In genomic region chr5:77630246-77631165, GRCh38 we compare ENCODE assay signal across 7 cellular contexts. TPM values are rescaled to one million over a fixed set of nuclear protein-coding genes. Genes with fewer than 3 reads are reported as not detected.
DNase-seq lines count a peak whose midpoint lies in the region; ATAC-seq and TF ChIP-seq lines count a peak whose summit lies in the region.

No MANE protein-coding gene starts in this region.

- intact Hi-C loops in PC-3 (cut with micrococcal nuclease): no loop called here

- H3K4me2 ChIP-seq in PC-3 (ENCODE audit: low read length): peak overlapping the region; percentile 82

- H3K9ac ChIP-seq in PC-3 (ENCODE audit: low read length) (no peak overlapping the region), liver (ENCODE audit: low read depth in 1 of 2, low read length in 2 of 2) (no peak overlapping the region)

- no peaks in the 10 kb centered on the region for H3K9me2 ChIP-seq in PC-3 (replicated peaks; ENCODE audit: low read length)

- no peaks in the 10 kb centered on the region for H3F3A ChIP-seq in PC-3 (ENCODE audit: low read length, unreplicated experiment)

- H3K27me3 ChIP-seq in HL-60 (ENCODE audit: insufficient read depth, poor library complexity, severe bottlenecking) (peaks cover 8% of the 10 kb centered on the region), PC-3 (ENCODE audit: low read length) (peaks cover 28% of the 10 kb centered on the region), liver (ENCODE audit: control insufficient read depth in 4 of 4, insufficient read depth in 4 of 4, low read length in 3 of 4) (peaks cover 6 to 53% (median 31%) of the 10 kb centered on the region in 4 donors)

- H3K27ac ChIP-seq in HL-60 (replicated peaks) (no peak overlapping the region), PC-3 (ENCODE audit: low read length) (no peak overlapping the region), liver (ENCODE audit: low read depth in 1 of 2, low read length in 2 of 2) (no peak overlapping the region)

- no peaks in the 10 kb centered on the region for H3K79me2 ChIP-seq in PC-3 (ENCODE audit: low read length)

- CTCF ChIA-PET in GM10248 (lab: Yijun Ruan, JAX): interaction anchor here (0.8 to 2.1 kb wide), 12 partner anchors 8 to 664 kb away, joined by 3 to 14 read pairs (median 4); partner anchors contain the start of gene AP3B1
- CTCF ChIA-PET in PC-3 (lab: Charles Lee): interaction anchor here (0.5 to 0.7 kb wide), 2 partner anchors 140 to 1924 kb away, joined by 3 to 7 read pairs; no protein-coding TSS in a partner anchor

- H3K36me3 ChIP-seq in PC-3 (ENCODE audit: low read depth, low read length): no peaks in the 10 kb centered on the region
- H3K36me3 ChIP-seq in liver (ENCODE audit: control insufficient read depth in 4 of 4, insufficient read depth in 3 of 4, low read depth in 1 of 4, low read length in 3 of 4): no peaks in the 10 kb centered on the region

- no peaks in the 10 kb centered on the region for H3K9me3 ChIP-seq in PC-3 (ENCODE audit: low read length)
- peaks cover 0 to 28% (median 4%) of the 10 kb centered on the region in 4 donors for H3K9me3 ChIP-seq in liver (ENCODE audit: control insufficient read depth in 4 of 4, low read length in 3 of 4)

- H3K4me3 ChIP-seq in HL-60 (replicated peaks; ENCODE audit: insufficient read depth, low read length) (peak overlapping the region; percentile 52), PC-3 (ENCODE audit: low read length) (peak overlapping the region; percentile 70), liver (ENCODE audit: low read depth in 1 of 3, low read length in 3 of 3) (peak overlapping the region in 2 of 3 donors; percentile 17 to 58)

- peaks cover 0 to 11% (median 3%) of the 10 kb centered on the region in 5 experiments for H3K9me3 Mint-ChIP-seq in brain

- POLR2A ChIA-PET in GM10248 (lab: Yijun Ruan, JAX): interaction anchor here (0.5 to 1.1 kb wide), 2 partner anchors 138 to 352 kb away, joined by 3 to 6 read pairs; partner anchors contain the start of gene WDR41
- POLR2A ChIA-PET in PC-3 (lab: Charles Lee; ENCODE audit: unreplicated experiment): interaction anchor here (0.7 kb wide), 1 partner anchor 138 kb away, joined by 5 read pairs; no protein-coding TSS in a partner anchor

- no peaks in the 10 kb centered on the region for H4K20me1 ChIP-seq in PC-3 (ENCODE audit: low read length)

- peak overlapping the region; percentile 60 to 83 (median 71) for H3K4me3 Mint-ChIP-seq in brain

- DNase-seq in GM10248 (ENCODE audit: extremely low spot score): peak; percentile 86
- DNase-seq in HL-60 (ENCODE audit: low read depth in 1 of 2, low spot score in 1 of 2): peak; percentile 11 to 41
- peak; percentile 41 for DNase-seq in PC-3
- DNase-seq in stimulated activated naive CD8-positive, alpha-beta T cell treated with anti-CD3 and anti-CD28 coated beads, Interleukin-15, Interleukin-2, amounts not matched to agents 100 U/mL and 50 U/mL, for 24 hours: peak; percentile 65

- TF ChIP-seq CTCF in GM10248 (IDR thresholded peaks at IDR 0.05; ENCODE audit: control extremely low read depth, extremely low read depth, low read depth, missing control alignments) (peak; percentile 56), HL-60 (IDR thresholded peaks at IDR 0.05; ENCODE audit: insufficient read depth, low read length) (no peak), PC-3 (conservative IDR thresholded peaks at IDR 0.05; ENCODE audit: low read depth, low read length) (no peak), brain (conservative IDR thresholded peaks at IDR 0.05) (peak; percentile 14 to 30), liver (IDR thresholded peaks at IDR 0.05; ENCODE audit: low read depth, low read length, missing input control) (no peak)

- H2AFZ ChIP-seq in PC-3 (ENCODE audit: low read length): peak overlapping the region; percentile 70

- H3K4me1 ChIP-seq in PC-3 (ENCODE audit: insufficient read depth, low read length): no peaks in the 10 kb centered on the region
- peaks cover 12 to 21% (median 16%) of the 10 kb centered on the region in 4 donors for H3K4me1 ChIP-seq in liver (ENCODE audit: control insufficient read depth in 4 of 4, insufficient read depth in 4 of 4, low read length in 3 of 4)

- no TSS peak for BruUV-seq in PC-3 (replicated peaks; lab: Mats Ljungman, UMichigan)

- H3K27ac Mint-ChIP-seq in brain: no peak overlapping the region

- no peak for TF ChIP-seq RAD21 in liver (IDR thresholded peaks at IDR 0.05)

- ATAC-seq in GM21381 (IDR thresholded peaks at IDR 0.05; ENCODE audit: unreplicated experiment): peak; percentile 82
- peak; percentile 91 for ATAC-seq in PC-3
- peak; percentile 83 for ATAC-seq in stimulated activated naive CD8-positive, alpha-beta T cell treated with anti-CD3 and anti-CD28 coated beads, Interleukin-15, Interleukin-2, amounts not matched to agents 100 U/mL and 50 U/mL, for 24 hours

- WGBS in liver: 4% methylated on average over 78 of the region's 78 CpGs

- peaks cover 96% of the 10 kb centered on the region for H3K27me3 Mint-ChIP-seq in brain

- H3K36me3 Mint-ChIP-seq in brain: no peaks in the 10 kb centered on the region

- peaks cover 24% of the 10 kb centered on the region for H3K4me1 Mint-ChIP-seq in brain

TF ChIP-seq in liver, 16 proteins besides CTCF, POLR2A, EP300 and RAD21:
- TF ChIP-seq MAX (IDR thresholded peaks at IDR 0.05) (no peak), YY1 (IDR thresholded peaks at IDR 0.05) (peak; percentile 16)

RNA-seq across cellular contexts. Expression of gene OTP, which starts 8.0 kb away (rescaled TPM):
- total RNA-seq in PC-3 (2014; rRNA removed) (not detected in 2 replicates), liver (not detected)
- polyA plus RNA-seq in brain (ENCODE audit: insufficient read depth, low read depth, low replicate concordance) (9.6 TPM), liver (not detected)

Comparison
In these comparisons a context has a peak if more than half of its experiments do, and no peak if none do; other contexts are left out.
1. DNase-seq: peak in every context shown above with its lines; median percentile 86 in GM10248; 65 in stimulated activated naive CD8-positive, alpha-beta T cell treated with anti-CD3 and anti-CD28 coated beads, Interleukin-15, Interleukin-2, amounts not matched to agents 100 U/mL and 50 U/mL, for 24 hours; 41 in PC-3; 26 in HL-60.
2. CTCF ChIP-seq: peak in GM10248 (single experiment) and brain (2 of 2); none in HL-60 (single experiment), PC-3 (single experiment) and liver (single experiment).
3. Peak in every context shown above with its lines, with median percentiles within 50 percentile points of each other: ATAC-seq and H3K4me3 ChIP-seq.